1 cellular context compared by ENCODE assay signal in the genomic region with DNA sequence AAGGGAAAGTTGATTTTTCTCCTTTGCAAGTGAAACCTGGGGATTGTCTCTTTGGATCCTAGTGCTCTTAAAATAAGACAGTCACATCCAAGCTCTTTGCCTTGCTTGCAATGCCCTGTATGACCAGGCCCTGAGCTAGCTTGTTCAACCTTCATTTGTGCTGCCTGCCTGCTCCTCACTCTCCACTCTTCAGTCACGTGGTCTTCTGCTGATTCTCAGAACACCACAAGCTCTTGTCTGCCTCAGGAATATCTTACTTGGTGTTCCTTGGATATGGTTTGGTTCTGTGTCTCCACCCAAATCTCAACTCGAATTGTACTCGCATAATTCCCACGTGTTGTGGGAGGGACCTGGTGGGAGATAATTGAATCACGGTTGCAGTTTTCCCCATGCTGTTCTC.
TF ChIP-seq lines count a peak whose summit lies in the region.

No MANE protein-coding gene starts in this region.

TF ChIP-seq in H1, 55 proteins besides CTCF, POLR2A, EP300 and RAD21 (continued from another document):
- TF ChIP-seq, protein P1, sequence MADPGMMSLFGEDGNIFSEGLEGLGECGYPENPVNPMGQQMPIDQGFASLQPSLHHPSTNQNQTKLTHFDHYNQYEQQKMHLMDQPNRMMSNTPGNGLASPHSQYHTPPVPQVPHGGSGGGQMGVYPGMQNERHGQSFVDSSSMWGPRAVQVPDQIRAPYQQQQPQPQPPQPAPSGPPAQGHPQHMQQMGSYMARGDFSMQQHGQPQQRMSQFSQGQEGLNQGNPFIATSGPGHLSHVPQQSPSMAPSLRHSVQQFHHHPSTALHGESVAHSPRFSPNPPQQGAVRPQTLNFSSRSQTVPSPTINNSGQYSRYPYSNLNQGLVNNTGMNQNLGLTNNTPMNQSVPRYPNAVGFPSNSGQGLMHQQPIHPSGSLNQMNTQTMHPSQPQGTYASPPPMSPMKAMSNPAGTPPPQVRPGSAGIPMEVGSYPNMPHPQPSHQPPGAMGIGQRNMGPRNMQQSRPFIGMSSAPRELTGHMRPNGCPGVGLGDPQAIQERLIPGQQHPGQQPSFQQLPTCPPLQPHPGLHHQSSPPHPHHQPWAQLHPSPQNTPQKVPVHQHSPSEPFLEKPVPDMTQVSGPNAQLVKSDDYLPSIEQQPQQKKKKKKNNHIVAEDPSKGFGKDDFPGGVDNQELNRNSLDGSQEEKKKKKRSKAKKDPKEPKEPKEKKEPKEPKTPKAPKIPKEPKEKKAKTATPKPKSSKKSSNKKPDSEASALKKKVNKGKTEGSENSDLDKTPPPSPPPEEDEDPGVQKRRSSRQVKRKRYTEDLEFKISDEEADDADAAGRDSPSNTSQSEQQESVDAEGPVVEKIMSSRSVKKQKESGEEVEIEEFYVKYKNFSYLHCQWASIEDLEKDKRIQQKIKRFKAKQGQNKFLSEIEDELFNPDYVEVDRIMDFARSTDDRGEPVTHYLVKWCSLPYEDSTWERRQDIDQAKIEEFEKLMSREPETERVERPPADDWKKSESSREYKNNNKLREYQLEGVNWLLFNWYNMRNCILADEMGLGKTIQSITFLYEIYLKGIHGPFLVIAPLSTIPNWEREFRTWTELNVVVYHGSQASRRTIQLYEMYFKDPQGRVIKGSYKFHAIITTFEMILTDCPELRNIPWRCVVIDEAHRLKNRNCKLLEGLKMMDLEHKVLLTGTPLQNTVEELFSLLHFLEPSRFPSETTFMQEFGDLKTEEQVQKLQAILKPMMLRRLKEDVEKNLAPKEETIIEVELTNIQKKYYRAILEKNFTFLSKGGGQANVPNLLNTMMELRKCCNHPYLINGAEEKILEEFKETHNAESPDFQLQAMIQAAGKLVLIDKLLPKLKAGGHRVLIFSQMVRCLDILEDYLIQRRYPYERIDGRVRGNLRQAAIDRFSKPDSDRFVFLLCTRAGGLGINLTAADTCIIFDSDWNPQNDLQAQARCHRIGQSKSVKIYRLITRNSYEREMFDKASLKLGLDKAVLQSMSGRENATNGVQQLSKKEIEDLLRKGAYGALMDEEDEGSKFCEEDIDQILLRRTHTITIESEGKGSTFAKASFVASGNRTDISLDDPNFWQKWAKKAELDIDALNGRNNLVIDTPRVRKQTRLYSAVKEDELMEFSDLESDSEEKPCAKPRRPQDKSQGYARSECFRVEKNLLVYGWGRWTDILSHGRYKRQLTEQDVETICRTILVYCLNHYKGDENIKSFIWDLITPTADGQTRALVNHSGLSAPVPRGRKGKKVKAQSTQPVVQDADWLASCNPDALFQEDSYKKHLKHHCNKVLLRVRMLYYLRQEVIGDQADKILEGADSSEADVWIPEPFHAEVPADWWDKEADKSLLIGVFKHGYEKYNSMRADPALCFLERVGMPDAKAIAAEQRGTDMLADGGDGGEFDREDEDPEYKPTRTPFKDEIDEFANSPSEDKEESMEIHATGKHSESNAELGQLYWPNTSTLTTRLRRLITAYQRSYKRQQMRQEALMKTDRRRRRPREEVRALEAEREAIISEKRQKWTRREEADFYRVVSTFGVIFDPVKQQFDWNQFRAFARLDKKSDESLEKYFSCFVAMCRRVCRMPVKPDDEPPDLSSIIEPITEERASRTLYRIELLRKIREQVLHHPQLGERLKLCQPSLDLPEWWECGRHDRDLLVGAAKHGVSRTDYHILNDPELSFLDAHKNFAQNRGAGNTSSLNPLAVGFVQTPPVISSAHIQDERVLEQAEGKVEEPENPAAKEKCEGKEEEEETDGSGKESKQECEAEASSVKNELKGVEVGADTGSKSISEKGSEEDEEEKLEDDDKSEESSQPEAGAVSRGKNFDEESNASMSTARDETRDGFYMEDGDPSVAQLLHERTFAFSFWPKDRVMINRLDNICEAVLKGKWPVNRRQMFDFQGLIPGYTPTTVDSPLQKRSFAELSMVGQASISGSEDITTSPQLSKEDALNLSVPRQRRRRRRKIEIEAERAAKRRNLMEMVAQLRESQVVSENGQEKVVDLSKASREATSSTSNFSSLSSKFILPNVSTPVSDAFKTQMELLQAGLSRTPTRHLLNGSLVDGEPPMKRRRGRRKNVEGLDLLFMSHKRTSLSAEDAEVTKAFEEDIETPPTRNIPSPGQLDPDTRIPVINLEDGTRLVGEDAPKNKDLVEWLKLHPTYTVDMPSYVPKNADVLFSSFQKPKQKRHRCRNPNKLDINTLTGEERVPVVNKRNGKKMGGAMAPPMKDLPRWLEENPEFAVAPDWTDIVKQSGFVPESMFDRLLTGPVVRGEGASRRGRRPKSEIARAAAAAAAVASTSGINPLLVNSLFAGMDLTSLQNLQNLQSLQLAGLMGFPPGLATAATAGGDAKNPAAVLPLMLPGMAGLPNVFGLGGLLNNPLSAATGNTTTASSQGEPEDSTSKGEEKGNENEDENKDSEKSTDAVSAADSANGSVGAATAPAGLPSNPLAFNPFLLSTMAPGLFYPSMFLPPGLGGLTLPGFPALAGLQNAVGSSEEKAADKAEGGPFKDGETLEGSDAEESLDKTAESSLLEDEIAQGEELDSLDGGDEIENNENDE (IDR thresholded peaks at IDR 0.05; ENCODE audit: insufficient replicate concordance, low read length): no peak
- no peak for TF ChIP-seq KDM5A (IDR thresholded peaks at IDR 0.05; ENCODE audit: low read length)
- TF ChIP-seq RNF2 (IDR thresholded peaks at IDR 0.05; ENCODE audit: borderline replicate concordance, low read depth, low read length, missing control alignments, poor library complexity, severe bottlenecking): no peak
- TF ChIP-seq CHD2 (IDR thresholded peaks at IDR 0.05; ENCODE audit: low read length): no peak
- no peak for TF ChIP-seq HDAC6 (IDR thresholded peaks at IDR 0.05; ENCODE audit: low read depth, low read length)
- TF ChIP-seq SP4 (IDR thresholded peaks at IDR 0.05; ENCODE audit: low read length): no peak
- TF ChIP-seq TBP (IDR thresholded peaks at IDR 0.05; ENCODE audit: low read depth, low read length): no peak
- no peak for TF ChIP-seq TAF7 (optimal IDR thresholded peaks at IDR 0.05; ENCODE audit: borderline replicate concordance, low read depth, low read length)
- TF ChIP-seq, protein P2, sequence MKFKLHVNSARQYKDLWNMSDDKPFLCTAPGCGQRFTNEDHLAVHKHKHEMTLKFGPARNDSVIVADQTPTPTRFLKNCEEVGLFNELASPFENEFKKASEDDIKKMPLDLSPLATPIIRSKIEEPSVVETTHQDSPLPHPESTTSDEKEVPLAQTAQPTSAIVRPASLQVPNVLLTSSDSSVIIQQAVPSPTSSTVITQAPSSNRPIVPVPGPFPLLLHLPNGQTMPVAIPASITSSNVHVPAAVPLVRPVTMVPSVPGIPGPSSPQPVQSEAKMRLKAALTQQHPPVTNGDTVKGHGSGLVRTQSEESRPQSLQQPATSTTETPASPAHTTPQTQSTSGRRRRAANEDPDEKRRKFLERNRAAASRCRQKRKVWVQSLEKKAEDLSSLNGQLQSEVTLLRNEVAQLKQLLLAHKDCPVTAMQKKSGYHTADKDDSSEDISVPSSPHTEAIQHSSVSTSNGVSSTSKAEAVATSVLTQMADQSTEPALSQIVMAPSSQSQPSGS (IDR thresholded peaks at IDR 0.05; ENCODE audit: low read length): no peak
- no peak for TF ChIP-seq ASH2L (IDR thresholded peaks at IDR 0.05; ENCODE audit: low read length)
- no peak for TF ChIP-seq CTBP2 (IDR thresholded peaks at IDR 0.05; ENCODE audit: borderline replicate concordance, insufficient read depth, insufficient read length, low read length)
- TF ChIP-seq GABPA (IDR thresholded peaks at IDR 0.05; ENCODE audit: borderline replicate concordance, insufficient read depth, low read length): no peak
- TF ChIP-seq POLR2AphosphoS5 (IDR thresholded peaks at IDR 0.05; ENCODE audit: low read depth, low read length): no peak
- TF ChIP-seq SIN3A (conservative IDR thresholded peaks at IDR 0.05 in 1 of 2, IDR thresholded peaks at IDR 0.05 in 1 of 2; ENCODE audit: low read depth in 1 of 2, low read length in 2 of 2): no peak
- no peak for TF ChIP-seq BACH1 (IDR thresholded peaks at IDR 0.05; ENCODE audit: low read length)
TF ChIP-seq in H1: peak in this region for 0.
